17 cellular contexts compared by ENCODE assay signal in genomic region chr18:49658871-49659378, GRCh38.
"Had no signal": no experiment of that assay in that cellular context is flagged by ENCODE, and none has a peak within 500 bp of the region (broad histone marks: within the 10 kb centered on the region; RNA-seq: fewer than 3 reads in every experiment).

No MANE protein-coding gene starts in this region.

- H3K27me3 Mint-ChIP-seq: activated B cell treated with CpG ODN at 0.5 μM for 24 hours had no signal

- H3K4me1 Mint-ChIP-seq: activated B cell treated with CpG ODN at 0.5 μM for 24 hours; activated naive CD8-positive, alpha-beta T cell treated with anti-CD3 and anti-CD28 coated beads for 36 hours; naive B cell had no signal

- H3K36me3 Mint-ChIP-seq: activated naive CD8-positive, alpha-beta T cell treated with anti-CD3 and anti-CD28 coated beads for 36 hours; naive B cell had no signal

- H3K4me3 ChIP-seq: thoracic aorta, upper lobe of left lung had no signal

- FAIRE-seq: bronchial epithelial cell had no signal

- H3K27me3 ChIP-seq: upper lobe of left lung had no signal

- H3K36me3 ChIP-seq: thoracic aorta, upper lobe of left lung had no signal

- H3K9me3 ChIP-seq: thoracic aorta, upper lobe of left lung had no signal

- H3K27ac ChIP-seq: thoracic aorta, upper lobe of left lung had no signal

- H3K4me3 Mint-ChIP-seq: activated B cell treated with CpG ODN at 0.5 μM for 24 hours; activated naive CD8-positive, alpha-beta T cell treated with anti-CD3 and anti-CD28 coated beads for 36 hours; naive B cell; T-helper 1 cell treated with Interleukin-12 subunit alpha and Interleukin-12 subunit beta and Interleukin-4 antibody, amounts not matched to agents 30 μg/mL and 1 μg/mL, for 36 hours had no signal

- H3K4me1 ChIP-seq: upper lobe of left lung had no signal

- H3K27ac Mint-ChIP-seq: activated B cell treated with CpG ODN at 0.5 μM for 24 hours; activated naive CD8-positive, alpha-beta T cell treated with anti-CD3 and anti-CD28 coated beads for 36 hours; progenitor cell of endocrine pancreas; T-helper 1 cell treated with Interleukin-12 subunit alpha and Interleukin-12 subunit beta and Interleukin-4 antibody, amounts not matched to agents 30 μg/mL and 1 μg/mL, for 36 hours had no signal

- H3K9me3 Mint-ChIP-seq: activated B cell treated with CpG ODN at 0.5 μM for 24 hours; activated naive CD8-positive, alpha-beta T cell treated with anti-CD3 and anti-CD28 coated beads for 36 hours; T-helper 1 cell treated with Interleukin-12 subunit alpha and Interleukin-12 subunit beta and Interleukin-4 antibody, amounts not matched to agents 30 μg/mL and 1 μg/mL, for 36 hours had no signal

- DNase-seq: activated B cell treated with CpG ODN at 0.5 μM for 24 hours; activated CD4-positive, alpha-beta T cell treated with anti-CD3 and anti-CD28 coated beads for 4 hours; activated CD4-positive, alpha-beta T cell treated with anti-CD3 and anti-CD28 coated beads, Interleukin-2, amount 50 U/mL, for 48 hours; activated naive CD4-positive, alpha-beta T cell treated with Interleukin-2 at 50 U/mL for 16 hours; activated naive CD8-positive, alpha-beta T cell treated with anti-CD3 and anti-CD28 coated beads for 36 hours; activated T-cell treated with anti-CD3 and anti-CD28 coated beads, Interleukin-2, amount 50 U/mL, for 48 hours; erythroblast; foreskin fibroblast; naive B cell; stimulated activated CD4-positive, alpha-beta T cell treated with anti-CD3 and anti-CD28 coated beads, Interleukin-4, amount 100 ng/mL, for 24 hours; stimulated activated naive CD4-positive, alpha-beta T cell treated with Interleukin-2 at 50 U/mL for 16 hours; T1000; upper lobe of left lung had no signal
